In the genomic region with DNA sequence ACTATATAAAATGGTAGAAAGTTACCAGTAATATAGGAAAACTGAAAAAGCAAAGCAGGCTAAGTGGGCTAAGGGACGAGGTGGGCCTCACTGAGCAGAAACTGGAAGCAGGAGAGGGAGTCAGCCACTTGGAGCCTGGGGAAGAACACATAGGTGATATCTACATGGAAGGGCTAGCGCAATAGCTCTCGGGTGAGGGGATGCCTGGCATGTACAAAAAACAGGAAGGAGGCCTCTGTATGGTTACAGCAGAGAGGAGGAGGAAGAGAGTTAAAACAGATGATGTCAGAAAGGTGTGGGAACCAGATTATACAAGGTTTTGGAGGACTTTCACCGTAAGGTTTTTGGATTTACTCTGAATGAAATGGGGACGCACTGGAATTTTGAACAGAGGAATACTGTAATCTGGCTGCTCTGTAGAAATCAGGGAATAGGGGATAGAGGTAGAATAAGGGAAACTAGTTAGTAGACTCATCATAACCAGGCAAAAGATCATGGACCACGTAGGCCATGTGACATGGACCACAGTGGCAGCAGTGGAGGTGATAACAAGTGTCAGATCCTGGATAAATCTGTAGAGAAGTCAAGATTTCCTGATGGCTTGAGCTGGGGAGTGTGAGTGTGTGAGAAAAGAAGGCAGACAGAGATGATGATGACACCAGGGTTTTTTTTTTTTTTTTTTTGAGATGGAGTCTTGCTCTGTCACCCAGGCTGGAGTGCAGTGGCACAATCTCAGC, we compare ENCODE assay signal across 9 cellular contexts. TPM values are rescaled to one million over a fixed set of nuclear protein-coding genes. Genes with fewer than 3 reads are reported as not detected.
DNase-seq lines count a peak whose midpoint lies in the region; ATAC-seq, FAIRE-seq and TF ChIP-seq lines count a peak whose summit lies in the region.
"Had no signal": no experiment of that assay in that cellular context is flagged by ENCODE, and none has a peak within 500 bp of the region (broad histone marks: within the 10 kb centered on the region; RNA-seq: fewer than 3 reads in every experiment).

No MANE protein-coding gene starts in this region.

- H3K27ac Mint-ChIP-seq in brain: peak overlapping the region in 3 of 5 experiments; percentile 2 to 35 (median 17)
- H3K27ac Mint-ChIP-seq in stimulated activated effector memory CD8-positive, alpha-beta T cell treated with anti-CD3 and anti-CD28 coated beads, Interleukin-12 subunit alpha, Interleukin-12 subunit beta, amount 100 ng/mL, for 72 hours: peak overlapping the region; percentile 95

- no peaks in the 10 kb centered on the region for H4K20me1 ChIP-seq in PC-9 (ENCODE audit: insufficient read depth)

- ATAC-seq in stimulated activated effector memory CD8-positive, alpha-beta T cell treated with anti-CD3 and anti-CD28 coated beads, Interleukin-12 subunit alpha, Interleukin-12 subunit beta, amount 100 ng/mL, for 72 hours: no peak
- no peak for ATAC-seq in GM21360 (IDR thresholded peaks at IDR 0.05; ENCODE audit: unreplicated experiment)

- H3K9me2 ChIP-seq in PC-9 (ENCODE audit: insufficient read depth): no peaks in the 10 kb centered on the region

- peaks cover 0 to 4% (median 3%) of the 10 kb centered on the region in 5 experiments for H3K9me3 Mint-ChIP-seq in brain
- no peaks in the 10 kb centered on the region for H3K9me3 Mint-ChIP-seq in stimulated activated effector memory CD8-positive, alpha-beta T cell treated with anti-CD3 and anti-CD28 coated beads, Interleukin-12 subunit alpha, Interleukin-12 subunit beta, amount 100 ng/mL, for 72 hours

- H3K27ac ChIP-seq in PC-9: no peak overlapping the region
- H3K27ac ChIP-seq: parathyroid adenoma had no signal

- peaks cover 6% of the 10 kb centered on the region for H3F3A ChIP-seq in PC-9 (ENCODE audit: insufficient read depth, low read depth)

- intact Hi-C loops in PC-9 (cut with micrococcal nuclease; ENCODE audit: unreplicated experiment) (no loop called here), head of caudate nucleus (cut with DNase I) (no loop called here)

- peaks cover 4% of the 10 kb centered on the region for H3K27me3 Mint-ChIP-seq in brain

- TF ChIP-seq CTCF in PC-9 (conservative IDR thresholded peaks at IDR 0.05) (no peak), brain (conservative IDR thresholded peaks at IDR 0.05) (no peak)

- no peak for DNase-seq in GM19239 (ENCODE audit: insufficient read length, low spot score)
- no peak for DNase-seq in PC-9
- DNase-seq in stimulated activated effector memory CD8-positive, alpha-beta T cell treated with anti-CD3 and anti-CD28 coated beads, Interleukin-12 subunit alpha, Interleukin-12 subunit beta, amount 100 ng/mL, for 72 hours (ENCODE audit: low spot score in 2 of 2): no peak
- DNase-seq in GM19238 (ENCODE audit: insufficient read length, low spot score): no peak
- DNase-seq in head of caudate nucleus: no peak
- DNase-seq: NCI-H2081 had no signal

- POLR2A ChIA-PET in PC-9 (lab: Charles Lee; ENCODE audit: unreplicated experiment): no interaction called here

- no TSS peak for BruUV-seq in PC-9 (replicated peaks; lab: Mats Ljungman, UMichigan)

- no peak overlapping the region for H3K4me3 Mint-ChIP-seq in brain
- peak overlapping the region; percentile 71 for H3K4me3 Mint-ChIP-seq in stimulated activated effector memory CD8-positive, alpha-beta T cell treated with anti-CD3 and anti-CD28 coated beads, Interleukin-12 subunit alpha, Interleukin-12 subunit beta, amount 100 ng/mL, for 72 hours

- peak; percentile 87 for FAIRE-seq in GM19239 (lab: Jason Lieb, UNC)

- peaks cover 3% of the 10 kb centered on the region; the same call in 1 of the 2 replicates for H3K79me2 ChIP-seq in PC-9 (ENCODE audit: low read depth)

- H3K27me3 ChIP-seq in PC-9 (ENCODE audit: insufficient read depth, low read depth): no peaks in the 10 kb centered on the region

- no peaks in the 10 kb centered on the region for H3K9me3 ChIP-seq in PC-9 (ENCODE audit: insufficient read depth, low read depth)

- peaks cover 39% of the 10 kb centered on the region for H3K4me1 ChIP-seq in PC-9 (replicated peaks; ENCODE audit: insufficient read depth)
- H3K4me1 ChIP-seq: parathyroid adenoma had no signal

- CTCF ChIA-PET in PC-9 (lab: Charles Lee): no interaction called here

- no peak overlapping the region for H3K4me3 ChIP-seq in PC-9

- H3K4me1 Mint-ChIP-seq in brain: peaks cover 27% of the 10 kb centered on the region
- peaks cover 75% of the 10 kb centered on the region for H3K4me1 Mint-ChIP-seq in stimulated activated effector memory CD8-positive, alpha-beta T cell treated with anti-CD3 and anti-CD28 coated beads, Interleukin-12 subunit alpha, Interleukin-12 subunit beta, amount 100 ng/mL, for 72 hours

- H3K36me3 ChIP-seq in PC-9 (ENCODE audit: low read depth): no peaks in the 10 kb centered on the region

- H2AFZ ChIP-seq in PC-9: no peak overlapping the region
- H2AFZ ChIP-seq: parathyroid adenoma had no signal

- peak overlapping the region; percentile 21; the same call in 1 of the 2 replicates for H3K4me2 ChIP-seq in PC-9

- H3K36me3 Mint-ChIP-seq in brain: peaks cover 43% of the 10 kb centered on the region
- H3K36me3 Mint-ChIP-seq in stimulated activated effector memory CD8-positive, alpha-beta T cell treated with anti-CD3 and anti-CD28 coated beads, Interleukin-12 subunit alpha, Interleukin-12 subunit beta, amount 100 ng/mL, for 72 hours: no peaks in the 10 kb centered on the region

RNA-seq across cellular contexts. Expression of a gene that starts 52.6 kb away (rescaled TPM):
- total RNA-seq in PC-9 (2021): 68.2 and 80.7 TPM in 2 replicates
- 39.1 TPM for polyA plus RNA-seq in brain (ENCODE audit: insufficient read depth, low read depth, low replicate concordance)
